In the genomic region with DNA sequence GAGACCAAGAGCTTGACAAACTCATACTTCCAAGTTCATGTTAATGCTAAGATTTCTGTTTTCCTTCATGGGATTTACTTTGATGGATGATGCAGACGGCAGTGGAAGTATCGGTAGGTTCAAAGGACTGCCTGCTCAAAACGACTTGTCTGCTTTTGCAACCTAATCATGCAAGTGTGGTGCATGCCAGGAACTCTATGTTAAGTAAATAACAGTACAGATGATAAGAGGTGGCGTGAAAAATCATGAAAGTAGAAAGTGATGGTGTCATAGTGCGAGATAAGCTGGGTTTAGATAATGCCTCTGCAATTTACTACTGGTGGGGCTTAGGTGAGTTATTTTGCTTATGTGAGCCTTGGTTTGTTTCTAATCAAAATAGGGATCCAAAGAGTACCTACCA, we compare ENCODE assay signal across 1 cellular context.
TF ChIP-seq lines count a peak whose summit lies in the region.

No MANE protein-coding gene starts in this region.

TF ChIP-seq in HepG2, 621 proteins besides CTCF, POLR2A, EP300 and RAD21 (continued from another document and continues in another):
- TF ChIP-seq, protein P1, sequence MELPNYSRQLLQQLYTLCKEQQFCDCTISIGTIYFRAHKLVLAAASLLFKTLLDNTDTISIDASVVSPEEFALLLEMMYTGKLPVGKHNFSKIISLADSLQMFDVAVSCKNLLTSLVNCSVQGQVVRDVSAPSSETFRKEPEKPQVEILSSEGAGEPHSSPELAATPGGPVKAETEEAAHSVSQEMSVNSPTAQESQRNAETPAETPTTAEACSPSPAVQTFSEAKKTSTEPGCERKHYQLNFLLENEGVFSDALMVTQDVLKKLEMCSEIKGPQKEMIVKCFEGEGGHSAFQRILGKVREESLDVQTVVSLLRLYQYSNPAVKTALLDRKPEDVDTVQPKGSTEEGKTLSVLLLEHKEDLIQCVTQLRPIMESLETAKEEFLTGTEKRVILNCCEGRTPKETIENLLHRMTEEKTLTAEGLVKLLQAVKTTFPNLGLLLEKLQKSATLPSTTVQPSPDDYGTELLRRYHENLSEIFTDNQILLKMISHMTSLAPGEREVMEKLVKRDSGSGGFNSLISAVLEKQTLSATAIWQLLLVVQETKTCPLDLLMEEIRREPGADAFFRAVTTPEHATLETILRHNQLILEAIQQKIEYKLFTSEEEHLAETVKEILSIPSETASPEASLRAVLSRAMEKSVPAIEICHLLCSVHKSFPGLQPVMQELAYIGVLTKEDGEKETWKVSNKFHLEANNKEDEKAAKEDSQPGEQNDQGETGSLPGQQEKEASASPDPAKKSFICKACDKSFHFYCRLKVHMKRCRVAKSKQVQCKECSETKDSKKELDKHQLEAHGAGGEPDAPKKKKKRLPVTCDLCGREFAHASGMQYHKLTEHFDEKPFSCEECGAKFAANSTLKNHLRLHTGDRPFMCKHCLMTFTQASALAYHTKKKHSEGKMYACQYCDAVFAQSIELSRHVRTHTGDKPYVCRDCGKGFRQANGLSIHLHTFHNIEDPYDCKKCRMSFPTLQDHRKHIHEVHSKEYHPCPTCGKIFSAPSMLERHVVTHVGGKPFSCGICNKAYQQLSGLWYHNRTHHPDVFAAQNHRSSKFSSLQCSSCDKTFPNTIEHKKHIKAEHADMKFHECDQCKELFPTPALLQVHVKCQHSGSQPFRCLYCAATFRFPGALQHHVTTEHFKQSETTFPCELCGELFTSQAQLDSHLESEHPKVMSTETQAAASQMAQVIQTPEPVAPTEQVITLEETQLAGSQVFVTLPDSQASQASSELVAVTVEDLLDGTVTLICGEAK (IDR thresholded peaks at IDR 0.05): no peak
- TF ChIP-seq, protein P1 (CRISPR knock-in tag; IDR thresholded peaks at IDR 0.05): no peak; the same call in 1 of the 2 replicates
- peak; percentile 58; the same call in 1 of the 2 replicates for TF ChIP-seq MEIS2 (CRISPR knock-in tag; IDR thresholded peaks at IDR 0.05)
- TF ChIP-seq ZSCAN9 (CRISPR knock-in tag; IDR thresholded peaks at IDR 0.05; ENCODE audit: borderline replicate concordance): no peak
- TF ChIP-seq, protein P2, sequence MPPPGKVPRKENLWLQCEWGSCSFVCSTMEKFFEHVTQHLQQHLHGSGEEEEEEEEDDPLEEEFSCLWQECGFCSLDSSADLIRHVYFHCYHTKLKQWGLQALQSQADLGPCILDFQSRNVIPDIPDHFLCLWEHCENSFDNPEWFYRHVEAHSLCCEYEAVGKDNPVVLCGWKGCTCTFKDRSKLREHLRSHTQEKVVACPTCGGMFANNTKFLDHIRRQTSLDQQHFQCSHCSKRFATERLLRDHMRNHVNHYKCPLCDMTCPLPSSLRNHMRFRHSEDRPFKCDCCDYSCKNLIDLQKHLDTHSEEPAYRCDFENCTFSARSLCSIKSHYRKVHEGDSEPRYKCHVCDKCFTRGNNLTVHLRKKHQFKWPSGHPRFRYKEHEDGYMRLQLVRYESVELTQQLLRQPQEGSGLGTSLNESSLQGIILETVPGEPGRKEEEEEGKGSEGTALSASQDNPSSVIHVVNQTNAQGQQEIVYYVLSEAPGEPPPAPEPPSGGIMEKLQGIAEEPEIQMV (CRISPR knock-in tag; IDR thresholded peaks at IDR 0.05; ENCODE audit: low read depth): no peak
- no peak for TF ChIP-seq CBX1 (IDR thresholded peaks at IDR 0.05; ENCODE audit: low read depth)
- no peak for TF ChIP-seq CHD2 (IDR thresholded peaks at IDR 0.05; ENCODE audit: low read depth, low read length)
- TF ChIP-seq RBFOX2 (IDR thresholded peaks at IDR 0.05; ENCODE audit: low read depth, low read length): no peak
- no peak for TF ChIP-seq ZNF878 (CRISPR knock-in tag; IDR thresholded peaks at IDR 0.05)
- TF ChIP-seq ZFP36 (IDR thresholded peaks at IDR 0.05; ENCODE audit: borderline replicate concordance, low read depth, low read length, partially characterized antibody): no peak
- TF ChIP-seq SKI (IDR thresholded peaks at IDR 0.05; ENCODE audit: partially characterized antibody): peak; percentile 80
- TF ChIP-seq, protein P3, sequence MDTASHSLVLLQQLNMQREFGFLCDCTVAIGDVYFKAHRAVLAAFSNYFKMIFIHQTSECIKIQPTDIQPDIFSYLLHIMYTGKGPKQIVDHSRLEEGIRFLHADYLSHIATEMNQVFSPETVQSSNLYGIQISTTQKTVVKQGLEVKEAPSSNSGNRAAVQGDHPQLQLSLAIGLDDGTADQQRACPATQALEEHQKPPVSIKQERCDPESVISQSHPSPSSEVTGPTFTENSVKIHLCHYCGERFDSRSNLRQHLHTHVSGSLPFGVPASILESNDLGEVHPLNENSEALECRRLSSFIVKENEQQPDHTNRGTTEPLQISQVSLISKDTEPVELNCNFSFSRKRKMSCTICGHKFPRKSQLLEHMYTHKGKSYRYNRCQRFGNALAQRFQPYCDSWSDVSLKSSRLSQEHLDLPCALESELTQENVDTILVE (CRISPR knock-in tag; IDR thresholded peaks at IDR 0.05): peak; percentile 60; the same call in 1 of the 2 replicates
- TF ChIP-seq ZNF598 (CRISPR knock-in tag; IDR thresholded peaks at IDR 0.05; ENCODE audit: borderline replicate concordance): no peak
- TF ChIP-seq ZNF773 (CRISPR knock-in tag; IDR thresholded peaks at IDR 0.05; ENCODE audit: borderline replicate concordance): no peak
- TF ChIP-seq, protein P4, sequence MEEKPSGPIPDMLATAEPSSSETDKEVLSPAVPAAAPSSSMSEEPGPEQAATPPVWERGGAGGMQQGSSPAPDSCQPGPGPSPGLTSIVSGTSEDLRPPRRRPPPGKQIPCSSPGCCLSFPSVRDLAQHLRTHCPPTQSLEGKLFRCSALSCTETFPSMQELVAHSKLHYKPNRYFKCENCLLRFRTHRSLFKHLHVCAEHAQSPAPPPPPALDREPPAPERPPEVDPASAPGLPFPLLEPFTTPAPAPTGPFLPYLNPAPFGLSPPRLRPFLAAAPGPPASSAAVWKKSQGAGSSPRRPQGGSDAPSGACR (CRISPR knock-in tag; IDR thresholded peaks at IDR 0.05): no peak
- no peak for TF ChIP-seq RNF2 (conservative IDR thresholded peaks at IDR 0.05; ENCODE audit: low read depth)
- no peak for TF ChIP-seq FOSL1 (CRISPR knock-in tag; IDR thresholded peaks at IDR 0.05; ENCODE audit: borderline replicate concordance)
- no peak for TF ChIP-seq SP140L (CRISPR knock-in tag; IDR thresholded peaks at IDR 0.05; ENCODE audit: borderline replicate concordance)
- no peak for TF ChIP-seq ZNF235 (CRISPR knock-in tag; IDR thresholded peaks at IDR 0.05; ENCODE audit: borderline replicate concordance)
- no peak for TF ChIP-seq SPEN (CRISPR knock-in tag; IDR thresholded peaks at IDR 0.05; ENCODE audit: low read depth)
- no peak for TF ChIP-seq ZNF451 (CRISPR knock-in tag; IDR thresholded peaks at IDR 0.05)
- no peak for TF ChIP-seq ZNF496 (CRISPR knock-in tag; IDR thresholded peaks at IDR 0.05; ENCODE audit: insufficient replicate concordance)
- TF ChIP-seq ZNF891 (CRISPR knock-in tag; IDR thresholded peaks at IDR 0.05): no peak
- TF ChIP-seq NR1H2 (CRISPR knock-in tag; IDR thresholded peaks at IDR 0.05; ENCODE audit: borderline replicate concordance, low read depth): no peak
- TF ChIP-seq ZNF205 (CRISPR knock-in tag; IDR thresholded peaks at IDR 0.05): no peak
- TF ChIP-seq, protein P5, sequence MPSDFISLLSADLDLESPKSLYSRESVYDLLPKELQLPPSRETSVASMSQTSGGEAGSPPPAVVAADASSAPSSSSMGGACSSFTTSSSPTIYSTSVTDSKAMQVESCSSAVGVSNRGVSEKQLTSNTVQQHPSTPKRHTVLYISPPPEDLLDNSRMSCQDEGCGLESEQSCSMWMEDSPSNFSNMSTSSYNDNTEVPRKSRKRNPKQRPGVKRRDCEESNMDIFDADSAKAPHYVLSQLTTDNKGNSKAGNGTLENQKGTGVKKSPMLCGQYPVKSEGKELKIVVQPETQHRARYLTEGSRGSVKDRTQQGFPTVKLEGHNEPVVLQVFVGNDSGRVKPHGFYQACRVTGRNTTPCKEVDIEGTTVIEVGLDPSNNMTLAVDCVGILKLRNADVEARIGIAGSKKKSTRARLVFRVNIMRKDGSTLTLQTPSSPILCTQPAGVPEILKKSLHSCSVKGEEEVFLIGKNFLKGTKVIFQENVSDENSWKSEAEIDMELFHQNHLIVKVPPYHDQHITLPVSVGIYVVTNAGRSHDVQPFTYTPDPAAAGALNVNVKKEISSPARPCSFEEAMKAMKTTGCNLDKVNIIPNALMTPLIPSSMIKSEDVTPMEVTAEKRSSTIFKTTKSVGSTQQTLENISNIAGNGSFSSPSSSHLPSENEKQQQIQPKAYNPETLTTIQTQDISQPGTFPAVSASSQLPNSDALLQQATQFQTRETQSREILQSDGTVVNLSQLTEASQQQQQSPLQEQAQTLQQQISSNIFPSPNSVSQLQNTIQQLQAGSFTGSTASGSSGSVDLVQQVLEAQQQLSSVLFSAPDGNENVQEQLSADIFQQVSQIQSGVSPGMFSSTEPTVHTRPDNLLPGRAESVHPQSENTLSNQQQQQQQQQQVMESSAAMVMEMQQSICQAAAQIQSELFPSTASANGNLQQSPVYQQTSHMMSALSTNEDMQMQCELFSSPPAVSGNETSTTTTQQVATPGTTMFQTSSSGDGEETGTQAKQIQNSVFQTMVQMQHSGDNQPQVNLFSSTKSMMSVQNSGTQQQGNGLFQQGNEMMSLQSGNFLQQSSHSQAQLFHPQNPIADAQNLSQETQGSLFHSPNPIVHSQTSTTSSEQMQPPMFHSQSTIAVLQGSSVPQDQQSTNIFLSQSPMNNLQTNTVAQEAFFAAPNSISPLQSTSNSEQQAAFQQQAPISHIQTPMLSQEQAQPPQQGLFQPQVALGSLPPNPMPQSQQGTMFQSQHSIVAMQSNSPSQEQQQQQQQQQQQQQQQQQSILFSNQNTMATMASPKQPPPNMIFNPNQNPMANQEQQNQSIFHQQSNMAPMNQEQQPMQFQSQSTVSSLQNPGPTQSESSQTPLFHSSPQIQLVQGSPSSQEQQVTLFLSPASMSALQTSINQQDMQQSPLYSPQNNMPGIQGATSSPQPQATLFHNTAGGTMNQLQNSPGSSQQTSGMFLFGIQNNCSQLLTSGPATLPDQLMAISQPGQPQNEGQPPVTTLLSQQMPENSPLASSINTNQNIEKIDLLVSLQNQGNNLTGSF (CRISPR knock-in tag; IDR thresholded peaks at IDR 0.05): no peak
- TF ChIP-seq, protein P6, sequence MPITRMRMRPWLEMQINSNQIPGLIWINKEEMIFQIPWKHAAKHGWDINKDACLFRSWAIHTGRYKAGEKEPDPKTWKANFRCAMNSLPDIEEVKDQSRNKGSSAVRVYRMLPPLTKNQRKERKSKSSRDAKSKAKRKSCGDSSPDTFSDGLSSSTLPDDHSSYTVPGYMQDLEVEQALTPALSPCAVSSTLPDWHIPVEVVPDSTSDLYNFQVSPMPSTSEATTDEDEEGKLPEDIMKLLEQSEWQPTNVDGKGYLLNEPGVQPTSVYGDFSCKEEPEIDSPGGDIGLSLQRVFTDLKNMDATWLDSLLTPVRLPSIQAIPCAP (CRISPR knock-in tag; IDR thresholded peaks at IDR 0.05; ENCODE audit: low read depth): no peak
- no peak for TF ChIP-seq ZNF329 (CRISPR knock-in tag; IDR thresholded peaks at IDR 0.05; ENCODE audit: low read depth)
- TF ChIP-seq, protein P7, sequence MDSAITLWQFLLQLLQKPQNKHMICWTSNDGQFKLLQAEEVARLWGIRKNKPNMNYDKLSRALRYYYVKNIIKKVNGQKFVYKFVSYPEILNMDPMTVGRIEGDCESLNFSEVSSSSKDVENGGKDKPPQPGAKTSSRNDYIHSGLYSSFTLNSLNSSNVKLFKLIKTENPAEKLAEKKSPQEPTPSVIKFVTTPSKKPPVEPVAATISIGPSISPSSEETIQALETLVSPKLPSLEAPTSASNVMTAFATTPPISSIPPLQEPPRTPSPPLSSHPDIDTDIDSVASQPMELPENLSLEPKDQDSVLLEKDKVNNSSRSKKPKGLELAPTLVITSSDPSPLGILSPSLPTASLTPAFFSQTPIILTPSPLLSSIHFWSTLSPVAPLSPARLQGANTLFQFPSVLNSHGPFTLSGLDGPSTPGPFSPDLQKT (CRISPR knock-in tag; IDR thresholded peaks at IDR 0.05; ENCODE audit: borderline replicate concordance): no peak
- no peak for TF ChIP-seq RBM39 (IDR thresholded peaks at IDR 0.05; ENCODE audit: low read depth, low read length, poor library complexity, severe bottlenecking)
- TF ChIP-seq MAF1 (CRISPR knock-in tag; IDR thresholded peaks at IDR 0.05; ENCODE audit: borderline replicate concordance): no peak
- TF ChIP-seq PLRG1 (conservative IDR thresholded peaks at IDR 0.05): no peak
- TF ChIP-seq, protein P8, sequence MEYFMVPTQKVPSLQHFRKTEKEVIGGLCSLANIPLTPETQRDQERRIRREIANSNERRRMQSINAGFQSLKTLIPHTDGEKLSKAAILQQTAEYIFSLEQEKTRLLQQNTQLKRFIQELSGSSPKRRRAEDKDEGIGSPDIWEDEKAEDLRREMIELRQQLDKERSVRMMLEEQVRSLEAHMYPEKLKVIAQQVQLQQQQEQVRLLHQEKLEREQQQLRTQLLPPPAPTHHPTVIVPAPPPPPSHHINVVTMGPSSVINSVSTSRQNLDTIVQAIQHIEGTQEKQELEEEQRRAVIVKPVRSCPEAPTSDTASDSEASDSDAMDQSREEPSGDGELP (IDR thresholded peaks at IDR 0.05; ENCODE audit: borderline replicate concordance, low read depth): peak; percentile 53; the same call in 1 of the 2 replicates
- TF ChIP-seq FOSL2 (CRISPR knock-in tag; IDR thresholded peaks at IDR 0.05): peak; percentile 86
